8 cellular contexts compared by ENCODE assay signal in the genomic region with DNA sequence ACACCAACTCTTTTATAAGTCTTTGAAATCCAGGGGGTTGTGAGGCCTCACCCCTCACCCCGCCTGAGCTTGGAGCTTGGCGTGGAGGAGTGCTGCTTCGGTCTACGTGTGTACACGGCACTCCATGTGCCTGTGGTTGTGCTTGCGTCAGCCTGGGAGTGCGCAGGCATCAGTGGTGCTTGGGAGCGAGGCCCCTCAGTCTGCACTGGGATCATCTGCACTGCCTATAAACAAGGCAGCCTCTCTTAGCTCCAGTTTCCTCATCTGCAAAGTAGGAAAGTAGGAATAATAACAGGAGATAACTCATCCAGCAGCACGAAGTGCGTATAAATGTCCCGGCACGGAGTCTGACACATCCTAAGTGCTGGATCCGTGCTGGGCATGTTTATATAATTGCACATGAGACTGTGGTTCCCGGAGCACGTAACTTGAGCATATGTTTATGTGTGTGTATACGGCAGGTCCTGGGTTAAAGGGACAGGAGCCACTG. TPM values are rescaled to one million over a fixed set of nuclear protein-coding genes. Genes with fewer than 3 reads are reported as not detected.
A peak's percentile ranks its signal among the peaks of the same experiment; 100 is the strongest.
DNase-seq lines count a peak whose midpoint lies in the region; ATAC-seq and TF ChIP-seq lines count a peak whose summit lies in the region.

No MANE protein-coding gene starts in this region.

- TF ChIP-seq CTCF in tibial nerve (IDR thresholded peaks at IDR 0.05): no peak

- H3K9me3 ChIP-seq in effector memory CD4-positive, alpha-beta T cell (ENCODE audit: control insufficient read depth, low read length): no peaks in the 10 kb centered on the region
- H3K9me3 ChIP-seq in mucosa of stomach (ENCODE audit: control insufficient read depth, low read length): no peaks in the 10 kb centered on the region
- H3K9me3 ChIP-seq in tibial nerve: no peaks in the 10 kb centered on the region

- no peaks in the 10 kb centered on the region for H3K36me3 ChIP-seq in effector memory CD4-positive, alpha-beta T cell (ENCODE audit: control insufficient read depth, insufficient read depth, low read length)
- H3K36me3 ChIP-seq in mucosa of stomach (ENCODE audit: control insufficient read depth, insufficient read depth, low read length) (no peaks in the 10 kb centered on the region), tibial nerve (no peaks in the 10 kb centered on the region)

- H3K4me3 ChIP-seq in effector memory CD4-positive, alpha-beta T cell (ENCODE audit: insufficient read depth, low read depth, low read length, poor library complexity, severe bottlenecking): peak overlapping the region; percentile 83
- H3K4me3 ChIP-seq in mucosa of stomach (ENCODE audit: low read length) (no peak overlapping the region), tibial nerve (peak overlapping the region; percentile 37 to 94 (median 84))

- peak overlapping the region; percentile 77 for H3K27ac ChIP-seq in effector memory CD4-positive, alpha-beta T cell (ENCODE audit: insufficient read depth, low read length, poor library complexity, severe bottlenecking)
- peak overlapping the region; percentile 53 to 98 (median 94) for H3K27ac ChIP-seq in tibial nerve

- peaks cover 38% of the 10 kb centered on the region for H3K4me1 ChIP-seq in effector memory CD4-positive, alpha-beta T cell (ENCODE audit: control insufficient read depth, insufficient read depth, low read length, poor library complexity, severe bottlenecking)
- H3K4me1 ChIP-seq in mucosa of stomach (ENCODE audit: control insufficient read depth, insufficient read depth, low read length) (peaks cover 7% of the 10 kb centered on the region), tibial nerve (peaks cover 0 to 68% (median 19%) of the 10 kb centered on the region in 4 donors)

- H3K9ac ChIP-seq in mucosa of stomach (ENCODE audit: low read length): peak overlapping the region; percentile 71

- DNase-seq in A172 (ENCODE audit: low spot score) (peak; percentile 78), HK-2 (ENCODE audit: unreplicated experiment) (peak; percentile 47), tibial nerve (ENCODE audit: low spot score in 2 of 2) (peak; percentile 46 to 60)
- peak; percentile 39 for DNase-seq in activated CD4-positive, alpha-beta T cell treated with anti-CD3 and anti-CD28 coated beads, Interleukin-2, amount 50 U/mL, for 1 hour
- peak in 2 of 3 donors; percentile 22 to 52 for DNase-seq in effector memory CD4-positive, alpha-beta T cell

- H3K27me3 ChIP-seq in effector memory CD4-positive, alpha-beta T cell (replicated peaks; ENCODE audit: control insufficient read depth, insufficient read depth, low read length, poor library complexity, severe bottlenecking): no peaks in the 10 kb centered on the region
- H3K27me3 ChIP-seq in mucosa of stomach (ENCODE audit: control insufficient read depth, insufficient read depth, low read length) (peaks cover 9% of the 10 kb centered on the region), tibial nerve (peaks cover 0 to 3% of the 10 kb centered on the region in 2 donors)

- ATAC-seq in GM19035 (IDR thresholded peaks at IDR 0.05; ENCODE audit: unreplicated experiment) (peak; percentile 7), SK-N-SH treated with all-trans-retinoic acid at 6 μM for 48 hours (no peak)

- WGBS in tibial nerve, 2 donors: 60 to 61% methylated on average over 16 of the region's 16 CpGs

- TF ChIP-seq EP300 in tibial nerve (IDR thresholded peaks at IDR 0.05): peak in 1 of 2 donors; percentile 78

- peak in 1 of 2 donors; percentile 28 for TF ChIP-seq POLR2A in tibial nerve (IDR thresholded peaks at IDR 0.05)

TF ChIP-seq in SK-N-SH treated with all-trans-retinoic acid at 6 μM for 48 hours, 23 proteins besides CTCF, POLR2A, EP300 and RAD21:
- TF ChIP-seq SNAI2 (CRISPR knock-in tag; IDR thresholded peaks at IDR 0.05): no peak
- TF ChIP-seq, protein P1, sequence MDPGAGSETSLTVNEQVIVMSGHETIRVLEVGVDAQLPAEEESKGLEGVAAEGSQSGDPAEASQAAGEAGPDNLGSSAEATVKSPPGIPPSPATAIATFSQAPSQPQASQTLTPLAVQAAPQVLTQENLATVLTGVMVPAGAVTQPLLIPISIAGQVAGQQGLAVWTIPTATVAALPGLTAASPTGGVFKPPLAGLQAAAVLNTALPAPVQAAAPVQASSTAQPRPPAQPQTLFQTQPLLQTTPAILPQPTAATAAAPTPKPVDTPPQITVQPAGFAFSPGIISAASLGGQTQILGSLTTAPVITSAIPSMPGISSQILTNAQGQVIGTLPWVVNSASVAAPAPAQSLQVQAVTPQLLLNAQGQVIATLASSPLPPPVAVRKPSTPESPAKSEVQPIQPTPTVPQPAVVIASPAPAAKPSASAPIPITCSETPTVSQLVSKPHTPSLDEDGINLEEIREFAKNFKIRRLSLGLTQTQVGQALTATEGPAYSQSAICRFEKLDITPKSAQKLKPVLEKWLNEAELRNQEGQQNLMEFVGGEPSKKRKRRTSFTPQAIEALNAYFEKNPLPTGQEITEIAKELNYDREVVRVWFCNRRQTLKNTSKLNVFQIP (CRISPR knock-in tag; IDR thresholded peaks at IDR 0.05; ENCODE audit: borderline replicate concordance, low read depth): no peak
- no peak for TF ChIP-seq ZNF8 (CRISPR knock-in tag; IDR thresholded peaks at IDR 0.05)
- TF ChIP-seq GLIS3 (CRISPR knock-in tag; IDR thresholded peaks at IDR 0.05): no peak

RNA-seq across cellular contexts. Expression of a gene that starts 1.2 kb away (rescaled TPM):
- total RNA-seq in A172 (2014; rRNA removed; shearing (Covaris generic)): 44.7 and 59.0 TPM in 2 replicates
- 10 to 100 TPM; 50.4 to 87.6 (median 67.8) TPM for total RNA-seq in tibial nerve
